8 cellular contexts compared by ENCODE assay signal in the genomic region with DNA sequence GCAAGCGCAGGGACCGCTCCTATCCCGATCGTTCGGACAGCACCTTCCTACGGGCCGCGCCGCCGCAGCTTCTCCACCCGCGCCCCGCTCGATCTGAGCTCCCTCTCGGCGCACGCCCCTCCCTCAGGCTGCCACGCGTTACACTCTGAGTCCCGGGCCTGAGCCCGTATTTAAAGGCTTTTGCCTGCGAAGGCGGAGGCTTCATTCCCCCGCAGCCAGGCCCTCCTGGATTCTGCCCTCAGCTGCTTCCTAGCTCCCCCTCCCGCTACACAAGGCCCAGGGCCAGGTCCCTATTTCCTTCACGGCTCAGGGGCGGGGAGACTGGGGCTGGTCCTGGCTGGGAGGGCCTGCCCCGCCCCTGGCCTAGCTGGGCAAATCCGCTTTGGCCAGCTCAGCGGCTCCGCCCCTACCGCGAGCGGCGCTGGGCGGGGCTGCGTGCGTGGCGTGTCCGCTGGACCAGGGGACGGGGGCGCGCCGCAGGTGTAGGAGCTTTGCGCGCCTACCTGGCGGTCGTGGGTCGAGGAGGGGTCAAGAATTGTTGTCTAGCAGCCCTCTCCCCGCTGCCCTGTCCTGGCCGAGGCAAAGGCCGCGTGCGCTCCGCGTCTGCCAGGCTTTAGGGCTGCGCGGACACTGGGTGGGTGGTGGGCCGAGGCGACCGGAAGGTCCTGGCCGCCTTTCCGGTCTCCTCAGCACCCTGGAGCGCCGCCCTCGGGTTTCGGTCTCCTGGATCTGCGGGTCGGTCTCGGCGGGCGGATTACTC. TPM values are rescaled to one million over a fixed set of nuclear protein-coding genes. Genes with fewer than 3 reads are reported as not detected.
DNase-seq lines count a peak whose midpoint lies in the region; ATAC-seq and TF ChIP-seq lines count a peak whose summit lies in the region.

UGDH (minus strand) TSS at position 144 of the 760 bp plus-strand sequence. CDS start 5,927 bp downstream, outside the sequence.

- TF ChIP-seq CTCF in GM12874 (IDR thresholded peaks at IDR 0.05; ENCODE audit: insufficient read depth, low read depth, low read length) (0 out of 2 replicates have a peak, but pooled peaks have one; percentile 16), parathyroid adenoma (IDR thresholded peaks at IDR 0.05) (no peak), tibial nerve (IDR thresholded peaks at IDR 0.05) (peak in 3 of 5 experiments; percentile 16 to 48 (median 29))

- 0 to 1% methylated on average over 25 to 55 of the region's 72 CpGs for WGBS in tibial nerve, 2 donors

- H3K27me3 ChIP-seq in parathyroid adenoma (ENCODE audit: control insufficient read depth, insufficient read depth, low read length) (no peaks in the 10 kb centered on the region), tibial nerve (no peaks in the 10 kb centered on the region)

- H3K36me3 Mint-ChIP-seq in activated naive CD8-positive, alpha-beta T cell treated with anti-CD3 and anti-CD28 coated beads, Interleukin-2, amount 50 U/mL, for 24 hours (ENCODE audit: low read depth): peaks cover 18% of the 10 kb centered on the region

- H2AFZ ChIP-seq in parathyroid adenoma: peak within 1 kb of the TSS; percentile 91

- H3K27ac ChIP-seq in parathyroid adenoma: peak within 1 kb of the TSS; percentile 85
- H3K27ac ChIP-seq in tibial nerve: peak within 1 kb of the TSS; percentile 90 to 96 (median 92)

- no peaks in the 10 kb centered on the region for H3K27me3 Mint-ChIP-seq in activated naive CD8-positive, alpha-beta T cell treated with anti-CD3 and anti-CD28 coated beads, Interleukin-2, amount 50 U/mL, for 24 hours

- TF ChIP-seq EP300 in tibial nerve (IDR thresholded peaks at IDR 0.05): peak; percentile 51 to 98

- H3K4me3 ChIP-seq in parathyroid adenoma (ENCODE audit: low read depth, low read length) (peak within 1 kb of the TSS; percentile 90), tibial nerve (peak within 1 kb of the TSS; percentile 66 to 91 (median 86))

- intact Hi-C loops in Right ventricle myocardium superior (cut with DNase I): loop anchor here (5.0 kb wide), 1 partner anchor 110 kb away; the partner anchor contains the start of gene SMIM14

- H3K27ac Mint-ChIP-seq in activated naive CD8-positive, alpha-beta T cell treated with anti-CD3 and anti-CD28 coated beads, Interleukin-2, amount 50 U/mL, for 24 hours: peak within 1 kb of the TSS; percentile 93

- ATAC-seq in HG02763 (IDR thresholded peaks at IDR 0.05; ENCODE audit: unreplicated experiment): peak; percentile 96
- peak; percentile 100 for ATAC-seq in activated naive CD8-positive, alpha-beta T cell treated with anti-CD3 and anti-CD28 coated beads, Interleukin-2, amount 50 U/mL, for 24 hours
- ATAC-seq in Right ventricle myocardium superior (ENCODE audit: poor library complexity): peak; percentile 99

- H3K9ac ChIP-seq in parathyroid adenoma: peak within 1 kb of the TSS; percentile 61

- H3K4me1 ChIP-seq in parathyroid adenoma (no peaks in the 10 kb centered on the region), tibial nerve (peaks cover 0 to 44% (median 11%) of the 10 kb centered on the region in 4 donors)

- no peaks in the 10 kb centered on the region for H3K36me3 ChIP-seq in parathyroid adenoma (ENCODE audit: control insufficient read depth, insufficient read depth, low read length)
- peaks cover 0 to 24% (median 0%) of the 10 kb centered on the region in 3 donors for H3K36me3 ChIP-seq in tibial nerve

- peak within 1 kb of the TSS; percentile 78 for H3K4me2 ChIP-seq in parathyroid adenoma (ENCODE audit: low read length)

- peaks cover 17% of the 10 kb centered on the region for H3K4me1 Mint-ChIP-seq in activated naive CD8-positive, alpha-beta T cell treated with anti-CD3 and anti-CD28 coated beads, Interleukin-2, amount 50 U/mL, for 24 hours

- peak; percentile 67 to 94 for TF ChIP-seq POLR2A in tibial nerve (IDR thresholded peaks at IDR 0.05)

- peak; percentile 71 for DNase-seq in NCI-H1417 treated with DMSO at 0.1 percent for 48 hours (lab: John Stamatoyannopoulos, UW)
- peak; percentile 96 for DNase-seq in SW480 (ENCODE audit: low spot score)
- DNase-seq in activated naive CD8-positive, alpha-beta T cell treated with anti-CD3 and anti-CD28 coated beads, Interleukin-2, amount 50 U/mL, for 24 hours: peak; percentile 92
- peak; percentile 98 for DNase-seq in Right ventricle myocardium superior
- peak; percentile 94 for DNase-seq in tibial nerve (ENCODE audit: low spot score in 2 of 2)

- peak within 1 kb of the TSS; percentile 98 for H3K4me3 Mint-ChIP-seq in activated naive CD8-positive, alpha-beta T cell treated with anti-CD3 and anti-CD28 coated beads, Interleukin-2, amount 50 U/mL, for 24 hours

- peaks cover 23% of the 10 kb centered on the region for H3K9me3 Mint-ChIP-seq in activated naive CD8-positive, alpha-beta T cell treated with anti-CD3 and anti-CD28 coated beads, Interleukin-2, amount 50 U/mL, for 24 hours

- H3K9me3 ChIP-seq in parathyroid adenoma (ENCODE audit: control insufficient read depth, low read length): no peaks in the 10 kb centered on the region
- no peaks in the 10 kb centered on the region for H3K9me3 ChIP-seq in tibial nerve

- H3K79me2 ChIP-seq in parathyroid adenoma: no peaks in the 10 kb centered on the region

RNA-seq across cellular contexts. Expression of gene UGDH, which starts in this region (rescaled TPM):
- total RNA-seq in Right ventricle myocardium superior: 14.2 TPM
- 100 to 1,000 TPM in 1 of 4 donors, 10 to 100 TPM in 3; 39.5 to 108 (median 64.4) TPM for total RNA-seq in tibial nerve

Comparison
In these comparisons a context has a peak if more than half of its experiments do, and no peak if none do; other contexts are left out.
1. Peak in every context shown above with its lines: DNase-seq, ATAC-seq, H3K4me3 ChIP-seq and H3K27ac ChIP-seq.